8 cellular contexts compared by ENCODE assay signal in genomic region chr1:14781811-14782210, GRCh38.
"Had no signal": no experiment of that assay in that cellular context is flagged by ENCODE, and none has a peak within 500 bp of the region (broad histone marks: within the 10 kb centered on the region; RNA-seq: fewer than 3 reads in every experiment).

No MANE protein-coding gene starts in this region.

- FAIRE-seq: G401.6, GM12878, GM12891, GM12892, GM18507, GM19239 had no signal

- DNase-seq: GDM1, GF-D8 had no signal

- ATAC-seq: GM12878 had no signal

- H3K4me3 ChIP-seq: GM12878 had no signal
